14 cellular contexts compared by ENCODE assay signal in genomic region chr3:134057006-134057832, GRCh38. TPM values are rescaled to one million over a fixed set of nuclear protein-coding genes. Genes with fewer than 3 reads are reported as not detected.
A peak's percentile ranks its signal among the peaks of the same experiment; 100 is the strongest.
DNase-seq lines count a peak whose midpoint lies in the region; ATAC-seq, FAIRE-seq and TF ChIP-seq lines count a peak whose summit lies in the region.
"Had no signal": no experiment of that assay in that cellular context is flagged by ENCODE, and none has a peak within 500 bp of the region (broad histone marks: within the 10 kb centered on the region; RNA-seq: fewer than 3 reads in every experiment).

No MANE protein-coding gene starts in this region.

- CTCF ChIA-PET in HepG2 (lab: Yijun Ruan, JAX; ENCODE audit: low intra/inter-chr PET ratio, low total read pairs) = no interaction called here

- POLR2A ChIA-PET in HepG2 (lab: Yijun Ruan, JAX) = no interaction called here

- H3K4me1 Mint-ChIP-seq in GM23338 = peaks cover 11% of the 10 kb centered on the region

- H3K79me2 ChIP-seq in GM23338 (replicated peaks; ENCODE audit: insufficient read depth) (no peaks in the 10 kb centered on the region), HepG2 (ENCODE audit: insufficient read depth, low read length) (no peaks in the 10 kb centered on the region)

- H3K27me3 ChIP-seq in GM23338 (ENCODE audit: insufficient read depth) (no peaks in the 10 kb centered on the region), colonic mucosa (no peaks in the 10 kb centered on the region), HepG2 (ENCODE audit: control insufficient read depth in 1 of 2, insufficient read depth in 2 of 2, low read length in 2 of 2) (peaks cover 0 to 3% of the 10 kb centered on the region in 2 experiments; a peak in 3 of 5 replicates), uterus (no peaks in the 10 kb centered on the region)

- BruUV-seq in HepG2 (replicated peaks; lab: Mats Ljungman, UMichigan) = no TSS peak

- ATAC-seq in GM23338 (no peak), HepG2 (no peak), HG03439 (IDR thresholded peaks at IDR 0.05; ENCODE audit: unreplicated experiment) (no peak), GM18498 (IDR thresholded peaks at IDR 0.05; ENCODE audit: unreplicated experiment) (no peak), HG02571 (IDR thresholded peaks at IDR 0.05; ENCODE audit: unreplicated experiment) (no peak)

- TF ChIP-seq EP300 in HepG2 (IDR thresholded peaks at IDR 0.05; ENCODE audit: low read depth in 2 of 2, low read length in 2 of 2) (no peak), HepG2 (CRISPR knock-in tag; IDR thresholded peaks at IDR 0.05; ENCODE audit: borderline replicate concordance) (no peak)

- no peak for TF ChIP-seq RAD21 in HepG2 (CRISPR knock-in tag; IDR thresholded peaks at IDR 0.05)

- H3K4me2 ChIP-seq in GM23338 (no peak overlapping the region), HepG2 (ENCODE audit: low read depth, low read length) (peak overlapping the region; percentile 76)

- H3K36me3 ChIP-seq in GM23338 (ENCODE audit: insufficient read depth) = no peaks in the 10 kb centered on the region
- no peaks in the 10 kb centered on the region for H3K36me3 ChIP-seq in colonic mucosa
- no peaks in the 10 kb centered on the region for H3K36me3 ChIP-seq in HepG2 (replicated peaks in 1 of 2; ENCODE audit: control insufficient read depth in 1 of 2, insufficient read depth in 2 of 2, low read length in 2 of 2)
- no peaks in the 10 kb centered on the region for H3K36me3 ChIP-seq in uterus

- H2AFZ ChIP-seq in GM23338 (peak overlapping the region; percentile 18; the same call in 1 of the 2 replicates), HepG2 (ENCODE audit: low read length) (no peak overlapping the region)

- FAIRE-seq in HepG2 (lab: Jason Lieb, UNC) = no peak

- H3K27ac ChIP-seq in GM23338 (ENCODE audit: low read depth) (no peak overlapping the region), colonic mucosa (peak overlapping the region; percentile 66), HepG2 (ENCODE audit: extremely low read length, insufficient read depth, low read length) (no peak overlapping the region), uterus (no peak overlapping the region)

- H3K4me3 ChIP-seq in GM23338 = no peak overlapping the region
- H3K4me3 ChIP-seq in colonic mucosa = peak overlapping the region; percentile 2
- H3K4me3 ChIP-seq in HepG2 (replicated peaks in 1 of 3; ENCODE audit: insufficient read depth in 1 of 3, low read depth in 2 of 3, low read length in 3 of 3) = peak overlapping the region in 1 of 3 experiments; percentile 45; a peak in 2 of 6 replicates
- H3K4me3 ChIP-seq in uterus = no peak overlapping the region

- no peaks in the 10 kb centered on the region; the same call in 1 of the 2 replicates for H3K4me1 ChIP-seq in GM23338 (ENCODE audit: insufficient read depth)
- peaks cover 8% of the 10 kb centered on the region for H3K4me1 ChIP-seq in colonic mucosa
- peaks cover 59% of the 10 kb centered on the region for H3K4me1 ChIP-seq in HepG2 (ENCODE audit: insufficient read depth, low read length)
- no peaks in the 10 kb centered on the region for H3K4me1 ChIP-seq in uterus

- no peaks in the 10 kb centered on the region for H4K20me1 ChIP-seq in GM23338 (replicated peaks; ENCODE audit: insufficient read depth)
- H4K20me1 ChIP-seq in HepG2 (ENCODE audit: insufficient read depth, low read length) = no peaks in the 10 kb centered on the region

- in situ Hi-C loops in HepG2 (cut with HindIII; ENCODE audit: extremely low pct_ligation_motif_present, low pct_unique_long_range_greater_than_20kb) = no loop called here

- DNase-seq in A172 (ENCODE audit: low spot score) (peak; percentile 26), GM23338 (ENCODE audit: low spot score) (no peak), colonic mucosa (no peak), HepG2 (ENCODE audit: low spot score) (no peak), uterus (no peak)
- DNase-seq: activated naive CD4-positive, alpha-beta T cell treated with Interleukin-2 at 50 U/mL for 16 hours; DMS 273 treated with DMSO at 0.1 percent for 48 hours; Kasumi-1; NCI-H2029; NCI-H774 had no signal

- no peak for TF ChIP-seq POLR2A in HepG2 (IDR thresholded peaks at IDR 0.05; ENCODE audit: insufficient read depth in 1 of 2, low read depth in 2 of 2, low read length in 2 of 2)
- TF ChIP-seq POLR2A in uterus (IDR thresholded peaks at IDR 0.05) = no peak

- H3K9me2 ChIP-seq in GM23338 (ENCODE audit: insufficient read depth) = no peaks in the 10 kb centered on the region

- H3K9me3 ChIP-seq in colonic mucosa (no peaks in the 10 kb centered on the region), HepG2 (ENCODE audit: low read length) (no peaks in the 10 kb centered on the region), uterus (no peaks in the 10 kb centered on the region)

- H3K36me3 Mint-ChIP-seq in GM23338 (ENCODE audit: low read depth) = no peaks in the 10 kb centered on the region; the same call in 2 of the 3 replicates

- intact Hi-C loops in colonic mucosa (cut with DNase I) = no loop called here
- intact Hi-C loops in HepG2 (cut with micrococcal nuclease; ENCODE audit: unreplicated experiment) = no loop called here
- intact Hi-C loops in uterus (cut with DNase I; ENCODE audit: low total_unique reads) = no loop called here

- H3K9ac ChIP-seq in colonic mucosa (ENCODE audit: low read depth in 2 of 2, low read length in 2 of 2) = peak overlapping the region in 1 of 2 donors; percentile 22
- no peak overlapping the region for H3K9ac ChIP-seq in HepG2 (ENCODE audit: insufficient read depth, low read depth, low read length)

- H3K9me3 Mint-ChIP-seq in GM23338 = no peaks in the 10 kb centered on the region; the same call in 2 of the 3 replicates

- H3K4me3 Mint-ChIP-seq in GM23338 = no peak overlapping the region

- no peak overlapping the region; the same call in 1 of the 2 replicates for H3K27ac Mint-ChIP-seq in GM23338

- TF ChIP-seq CTCF in GM23338 (conservative IDR thresholded peaks at IDR 0.05; ENCODE audit: low read depth in 2 of 2) (no peak), colonic mucosa (IDR thresholded peaks at IDR 0.05) (no peak), HepG2 (CRISPR knock-in tag; IDR thresholded peaks at IDR 0.05) (no peak), uterus (IDR thresholded peaks at IDR 0.05) (no peak)

- H3K27me3 Mint-ChIP-seq in GM23338 (ENCODE audit: insufficient read depth, low read depth, poor library complexity) = peaks cover 4% of the 10 kb centered on the region

- no CpG with 5 or more reads among the region's 4 CpGs for WGBS in HepG2 (ENCODE audit: low lambda C conversion rate)

- H3F3A ChIP-seq in GM23338 (replicated peaks; ENCODE audit: low read depth) = no peaks in the 10 kb centered on the region

TF ChIP-seq in GM23338, 12 proteins besides CTCF, POLR2A, EP300 and RAD21:
- no peak for TF ChIP-seq JUNB (IDR thresholded peaks at IDR 0.05; ENCODE audit: unreplicated experiment)

TF ChIP-seq in HepG2, 621 proteins besides CTCF, POLR2A, EP300 and RAD21 (continues in another document):
- TF ChIP-seq ZNF616 (CRISPR knock-in tag; IDR thresholded peaks at IDR 0.05; ENCODE audit: low read depth) = no peak
- no peak for TF ChIP-seq MLLT10 (CRISPR knock-in tag; IDR thresholded peaks at IDR 0.05)
- no peak for TF ChIP-seq REPIN1 (CRISPR knock-in tag; IDR thresholded peaks at IDR 0.05; ENCODE audit: borderline replicate concordance, low read depth)
- TF ChIP-seq, protein P1, sequence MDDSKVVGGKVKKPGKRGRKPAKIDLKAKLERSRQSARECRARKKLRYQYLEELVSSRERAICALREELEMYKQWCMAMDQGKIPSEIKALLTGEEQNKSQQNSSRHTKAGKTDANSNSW (CRISPR knock-in tag; IDR thresholded peaks at IDR 0.05; ENCODE audit: borderline replicate concordance) = no peak
- no peak for TF ChIP-seq SALL1 (CRISPR knock-in tag; IDR thresholded peaks at IDR 0.05)
- TF ChIP-seq BRF2 (CRISPR knock-in tag; IDR thresholded peaks at IDR 0.05) = no peak

RNA-seq across cellular contexts. Expression of gene SLCO2A1, which starts 27.5 kb away (rescaled TPM):
- total RNA-seq in A172 (2014; rRNA removed; shearing (Covaris generic)) = 0.24 TPM in 1 of 2 replicates, not detected in the other
- total RNA-seq in GM23338 (2014; rRNA removed; shearing (Covaris generic)) = 0.31 and 1.6 TPM in 2 replicates
- polyA plus RNA-seq in GM23338 (2016; fragmentation: Nextera tagmentation; extraction: Ambion mirVana) = 0.82 and 1.0 TPM in 2 replicates
- 10 to 100 TPM; 26.3 to 34.8 TPM for total RNA-seq in colonic mucosa
- not detected in 2 replicates for total RNA-seq in HepG2 (2016; rRNA removed; fragmentation: Illumina TruSeq; extraction: Trizol)
- not detected in 2 replicates for total RNA-seq in HepG2 (2016; cell fraction: cytosol; rRNA removed; fragmentation: Illumina TruSeq; extraction: Trizol; ENCODE audit: low read depth)
- not detected in 2 replicates for total RNA-seq in HepG2 (2016; cell fraction: insoluble cytoplasmic fraction; rRNA removed; fragmentation: Illumina TruSeq; extraction: Trizol)
- total RNA-seq in HepG2 (2016; cell fraction: membrane; rRNA removed; fragmentation: Illumina TruSeq; extraction: Trizol) = not detected in 2 replicates
- not detected in 2 replicates for total RNA-seq in HepG2 (2016; cell fraction: nucleus; rRNA removed; fragmentation: Illumina TruSeq; extraction: Trizol)
- 0.04 and 0.14 TPM in 2 replicates for polyA plus RNA-seq in HepG2 (2011; rRNA removed)
- 0.03 TPM in 1 of 2 replicates, not detected in the other for polyA plus RNA-seq in HepG2 (2011; cell fraction: cytosol; rRNA removed)
- polyA plus RNA-seq in HepG2 (2011; cell fraction: nucleus; rRNA removed) = 0.12 and 0.59 TPM in 2 replicates
- polyA plus RNA-seq in HepG2 (2012) = 0.15 and 0.32 TPM in 2 replicates
- polyA plus RNA-seq in HepG2 (2016; cell fraction: cytosol; fragmentation: Illumina TruSeq; extraction: Trizol; ENCODE audit: low read depth) = not detected in 2 replicates
- not detected in 2 replicates for polyA plus RNA-seq in HepG2 (2016; cell fraction: insoluble cytoplasmic fraction; fragmentation: Illumina TruSeq; extraction: Trizol; ENCODE audit: low read depth)
- not detected in 2 replicates for polyA plus RNA-seq in HepG2 (2016; cell fraction: membrane; fragmentation: Illumina TruSeq; extraction: Trizol; ENCODE audit: low read depth)
- not detected in 2 replicates for polyA plus RNA-seq in HepG2 (2016; cell fraction: nucleus; fragmentation: Illumina TruSeq; extraction: Trizol; ENCODE audit: insufficient read depth, low read depth)
- polyA minus RNA-seq in HepG2 (2011; rRNA and poly(A)+ RNA removed; ENCODE audit: low replicate concordance) = 0.05 TPM in 1 of 2 replicates, not detected in the other
- polyA minus RNA-seq in HepG2 (2011; cell fraction: cytosol; rRNA and poly(A)+ RNA removed) = not detected in 2 replicates
- polyA minus RNA-seq in HepG2 (2011; cell fraction: nucleus; rRNA and poly(A)+ RNA removed) = not detected in 2 replicates
- 100 to 1,000 TPM in 2 of 4 donors, 10 to 100 TPM in 1, 1 to 10 TPM in 1; 3.0 to 168 (median 79.6) TPM for total RNA-seq in uterus
- total RNA-seq: activated CD8-positive, alpha-beta memory T cell treated with anti-CD3 and anti-CD28 coated beads for 36 hours had no signal
